In genomic region chrX:16786139-16786790, GRCh38 we compare ENCODE assay signal across 8 cellular contexts. TPM values are rescaled to one million over a fixed set of nuclear protein-coding genes. Genes with fewer than 3 reads are reported as not detected.
A peak's percentile ranks its signal among the peaks of the same experiment; 100 is the strongest.
DNase-seq lines count a peak whose midpoint lies in the region; ATAC-seq, FAIRE-seq and TF ChIP-seq lines count a peak whose summit lies in the region.

TSS of gene TXLNG (plus strand) at chrX:16786466. CDS start at chrX:16786488, 22 bp downstream.

- DNase-seq in NCI-H1436 (lab: John Stamatoyannopoulos, UW), result peak; percentile 94
- peak; percentile 95 for DNase-seq in T follicular helper cell (ENCODE audit: low read depth)
- DNase-seq in adipocyte (ENCODE audit: low read depth), result peak; percentile 100
- peak; percentile 97 for DNase-seq in Right ventricle myocardium superior
- peak; percentile 95 to 100 (median 98) for DNase-seq in pancreas
- DNase-seq in tibial nerve (ENCODE audit: low spot score in 2 of 2), result peak; percentile 91

- intact Hi-C loops in Right ventricle myocardium superior (cut with DNase I), result no loop called here
- intact Hi-C loops in pancreas (cut with DNase I), result no loop called here

- FAIRE-seq in pancreas (lab: Jason Lieb, UNC), result peak; percentile 98

- TF ChIP-seq CTCF in GM12875 (IDR thresholded peaks at IDR 0.05; ENCODE audit: borderline replicate concordance, insufficient read depth, low read depth, low read length) (no peak), pancreas (IDR thresholded peaks at IDR 0.05) (no peak), tibial nerve (IDR thresholded peaks at IDR 0.05) (peak in 1 of 5 experiments; percentile 28)

- H3K36me3 ChIP-seq in adipocyte (ENCODE audit: control insufficient read depth, insufficient read depth, low read length, severe bottlenecking) (peaks cover 16% of the 10 kb centered on the region), pancreas (no peaks in the 10 kb centered on the region), tibial nerve (no peaks in the 10 kb centered on the region)

- TF ChIP-seq POLR2A in tibial nerve (IDR thresholded peaks at IDR 0.05), result peak; percentile 86 to 91

- TF ChIP-seq EP300 in tibial nerve (IDR thresholded peaks at IDR 0.05), result peak; percentile 79 to 93

- H3K9ac ChIP-seq in adipocyte (ENCODE audit: low read length), result peak within 1 kb of the TSS; percentile 90

- H3K27ac ChIP-seq in pancreas (peak within 1 kb of the TSS; percentile 59 to 82 (median 72)), tibial nerve (peak within 1 kb of the TSS; percentile 72 to 95 (median 87))

- 0 to 1% methylated on average over 52 to 59 of the region's 59 CpGs for WGBS in pancreas, 2 donors
- WGBS in tibial nerve, 2 donors, result 0% methylated on average over 8 to 36 of the region's 59 CpGs

- H3K4me1 ChIP-seq in adipocyte (ENCODE audit: control insufficient read depth, insufficient read depth, low read length) (peaks cover 33% of the 10 kb centered on the region), pancreas (peaks cover 0 to 7% (median 0%) of the 10 kb centered on the region in 3 donors), tibial nerve (peaks cover 0 to 4% (median 0%) of the 10 kb centered on the region in 4 donors)

- ATAC-seq in HG02798 (IDR thresholded peaks at IDR 0.05; ENCODE audit: poor library complexity, unreplicated experiment) (peak; percentile 100), Right ventricle myocardium superior (ENCODE audit: poor library complexity) (peak; percentile 98), pancreas (peak; percentile 94 to 99 (median 97))

- peak within 1 kb of the TSS; percentile 92 for H3K4me3 ChIP-seq in GM12875 (ENCODE audit: low read depth, low read length)
- peak within 1 kb of the TSS; percentile 91 for H3K4me3 ChIP-seq in adipocyte (ENCODE audit: low read length)
- peak within 1 kb of the TSS; percentile 59 to 90 (median 74) for H3K4me3 ChIP-seq in pancreas
- H3K4me3 ChIP-seq in tibial nerve, result peak within 1 kb of the TSS; percentile 61 to 92 (median 79)

- H3K27me3 ChIP-seq in adipocyte (replicated peaks; ENCODE audit: control insufficient read depth, insufficient read depth, low read length) (no peaks in the 10 kb centered on the region), pancreas (no peaks in the 10 kb centered on the region), tibial nerve (no peaks in the 10 kb centered on the region)

- H3K9me3 ChIP-seq in adipocyte (ENCODE audit: control insufficient read depth, low read length) (no peaks in the 10 kb centered on the region), pancreas (no peaks in the 10 kb centered on the region), tibial nerve (no peaks in the 10 kb centered on the region)

RNA-seq across cellular contexts. Expression of gene TXLNG, which starts in this region (rescaled TPM):
- total RNA-seq in Right ventricle myocardium superior (4.5 TPM), pancreas (1 to 10 TPM; 4.7 to 8.6 (median 5.8) TPM), tibial nerve (10 to 100 TPM; 16.3 to 22.2 (median 20.0) TPM)
- polyA plus RNA-seq in pancreas, result 10 to 100 TPM in 1 of 2 donors, 1 to 10 TPM in 1; 5.2 to 11.3 TPM

Comparison
In these comparisons a context has a peak if more than half of its experiments do, and no peak if none do; other contexts are left out.
1. Peak in every context shown above with its lines: DNase-seq, ATAC-seq, H3K4me3 ChIP-seq and H3K27ac ChIP-seq.